In genomic region chr10:109974509-109975191, GRCh38 we compare ENCODE assay signal across 1 cellular context.
TF ChIP-seq lines count a peak whose summit lies in the region.

No MANE protein-coding gene starts in this region.

TF ChIP-seq in HepG2, 621 proteins besides CTCF, POLR2A, EP300 and RAD21 (continued from another document and continues in another):
- TF ChIP-seq ZNF18 (CRISPR knock-in tag; IDR thresholded peaks at IDR 0.05; ENCODE audit: insufficient replicate concordance) (no peak), ZNF569 (CRISPR knock-in tag; IDR thresholded peaks at IDR 0.05; ENCODE audit: borderline replicate concordance) (no peak), ZBTB46 (CRISPR knock-in tag; IDR thresholded peaks at IDR 0.05; ENCODE audit: borderline replicate concordance) (no peak), BCL6 (CRISPR knock-in tag; IDR thresholded peaks at IDR 0.05) (peak; percentile 77), ATF2 (CRISPR knock-in tag; IDR thresholded peaks at IDR 0.05) (0 out of 2 replicates have a peak, but pooled peaks have one; percentile 48), ZNF274 (CRISPR knock-in tag; IDR thresholded peaks at IDR 0.05) (no peak), SIX1 (CRISPR knock-in tag; IDR thresholded peaks at IDR 0.05; ENCODE audit: borderline replicate concordance) (no peak; the same call in 1 of the 2 replicates), ISL2 (CRISPR knock-in tag; IDR thresholded peaks at IDR 0.05) (peak; percentile 86), RXRB (CRISPR knock-in tag; IDR thresholded peaks at IDR 0.05; ENCODE audit: borderline replicate concordance) (peak; percentile 35; the same call in 1 of the 2 replicates), GRHL1 (CRISPR knock-in tag; conservative IDR thresholded peaks at IDR 0.05) (no peak), ZNF510 (CRISPR knock-in tag; IDR thresholded peaks at IDR 0.05; ENCODE audit: low read depth) (no peak), ZNF24 (IDR thresholded peaks at IDR 0.05) (no peak), ZNF484 (CRISPR knock-in tag; IDR thresholded peaks at IDR 0.05; ENCODE audit: borderline replicate concordance, low read depth) (no peak), YEATS4 (CRISPR knock-in tag; IDR thresholded peaks at IDR 0.05; ENCODE audit: borderline replicate concordance) (no peak), ZHX2 (IDR thresholded peaks at IDR 0.05; ENCODE audit: low read depth) (no peak), ZHX2 (CRISPR knock-in tag; IDR thresholded peaks at IDR 0.05; ENCODE audit: borderline replicate concordance) (no peak), ZSCAN29 (CRISPR knock-in tag; conservative IDR thresholded peaks at IDR 0.05) (no peak), HOXD1 (CRISPR knock-in tag; IDR thresholded peaks at IDR 0.05) (no peak), BCLAF1 (IDR thresholded peaks at IDR 0.05) (no peak), ZNF577 (CRISPR knock-in tag; IDR thresholded peaks at IDR 0.05; ENCODE audit: borderline replicate concordance, low read depth) (no peak), ZSCAN5A (CRISPR knock-in tag; IDR thresholded peaks at IDR 0.05; ENCODE audit: borderline replicate concordance) (no peak), HIC2 (CRISPR knock-in tag; IDR thresholded peaks at IDR 0.05; ENCODE audit: low read depth) (no peak), ZFP1 (CRISPR knock-in tag; IDR thresholded peaks at IDR 0.05) (0 out of 2 replicates have a peak, but pooled peaks have one; percentile 34), ZNF276 (CRISPR knock-in tag; IDR thresholded peaks at IDR 0.05; ENCODE audit: low read depth) (no peak), TCF7 (IDR thresholded peaks at IDR 0.05; ENCODE audit: low read depth) (peak; percentile 62), NCOA2 (CRISPR knock-in tag; IDR thresholded peaks at IDR 0.05) (peak; percentile 45; the same call in 1 of the 2 replicates), ARID5B (CRISPR knock-in tag; IDR thresholded peaks at IDR 0.05) (peak; percentile 85), KAT2B (IDR thresholded peaks at IDR 0.05; ENCODE audit: borderline replicate concordance, low read depth, low read length) (no peak)
